Comparison of ENCODE assay signal across 1 cellular context in the genomic region with DNA sequence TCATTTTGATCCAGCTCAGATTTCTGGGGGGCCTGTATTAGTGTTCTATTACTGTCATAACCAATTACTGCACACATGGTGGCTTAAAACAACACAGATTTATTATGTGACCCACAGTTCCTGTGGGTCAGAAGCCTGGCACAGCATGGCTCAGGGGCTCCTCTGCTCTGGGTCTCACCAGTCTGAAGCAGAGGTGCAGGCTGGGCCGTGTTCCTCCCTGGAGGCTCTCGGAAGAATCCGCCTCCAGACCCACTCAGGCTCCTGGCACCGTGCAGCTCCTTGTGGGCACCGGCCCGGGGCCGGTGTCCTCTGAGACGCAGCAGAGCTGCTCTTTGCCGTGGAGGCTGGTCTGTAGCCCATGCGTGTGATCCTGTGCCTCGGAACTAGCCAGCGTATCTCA.
TF ChIP-seq lines count a peak whose summit lies in the region.

No MANE protein-coding gene starts in this region.

TF ChIP-seq in GM23338, 12 proteins besides CTCF, POLR2A, EP300 and RAD21 (continued from another document):
- TF ChIP-seq ZNF462 (CRISPR knock-in tag; IDR thresholded peaks at IDR 0.05) (no peak), ZNF331 (CRISPR knock-in tag; IDR thresholded peaks at IDR 0.05; ENCODE audit: low read depth) (no peak), STAT1 (IDR thresholded peaks at IDR 0.05; ENCODE audit: unreplicated experiment) (no peak), ETS1 (IDR thresholded peaks at IDR 0.05) (no peak), REST (IDR thresholded peaks at IDR 0.05; ENCODE audit: unreplicated experiment) (no peak), EZH2phosphoT487 (IDR thresholded peaks at IDR 0.05; ENCODE audit: unreplicated experiment) (no peak)
